8 cellular contexts compared by ENCODE assay signal in genomic region chr3:177427096-177427495, GRCh38.
DNase-seq lines count a peak whose midpoint lies in the region; ATAC-seq and TF ChIP-seq lines count a peak whose summit lies in the region.

No MANE protein-coding gene starts in this region.

- no peak overlapping the region for H3K4me3 ChIP-seq in GM06990 (replicated peaks; ENCODE audit: low read depth, low read length)

- H3K27me3 Mint-ChIP-seq in stimulated activated naive CD8-positive, alpha-beta T cell treated with anti-CD3 and anti-CD28 coated beads, Interleukin-15, amount 100 ng/mL, for 72 hours: no peaks in the 10 kb centered on the region
- H3K27me3 Mint-ChIP-seq in endothelial cell (ENCODE audit: unreplicated experiment): peaks cover 2% of the 10 kb centered on the region

- no peaks in the 10 kb centered on the region for H3K36me3 Mint-ChIP-seq in endothelial cell (ENCODE audit: low read depth, unreplicated experiment)

- peaks cover 46% of the 10 kb centered on the region for H3K4me1 Mint-ChIP-seq in stimulated activated naive CD8-positive, alpha-beta T cell treated with anti-CD3 and anti-CD28 coated beads, Interleukin-15, amount 100 ng/mL, for 72 hours
- H3K4me1 Mint-ChIP-seq in endothelial cell (ENCODE audit: unreplicated experiment): peaks cover 26% of the 10 kb centered on the region

- no peaks in the 10 kb centered on the region for H3K27me3 ChIP-seq in GM06990 (replicated peaks; ENCODE audit: control insufficient read depth, insufficient read depth, low read length)

- peak overlapping the region; percentile 66 to 69 for H3K4me3 Mint-ChIP-seq in stimulated activated naive CD8-positive, alpha-beta T cell treated with anti-CD3 and anti-CD28 coated beads, Interleukin-15, amount 100 ng/mL, for 72 hours
- H3K4me3 Mint-ChIP-seq in endothelial cell (ENCODE audit: unreplicated experiment): no peak overlapping the region

- peak; percentile 78 for DNase-seq in GM06990 (ENCODE audit: extremely low read depth, insufficient read length)
- DNase-seq in Kasumi-1 (lab: John Stamatoyannopoulos, UW): peak; percentile 15 to 17
- DNase-seq in activated gamma-delta T cell treated with anti-CD3 and anti-CD28 coated beads, Interleukin-2, amount 50 U/mL, for 16 hours (ENCODE audit: low read depth): peak; percentile 3
- peak; percentile 47 to 81 for DNase-seq in stimulated activated naive CD8-positive, alpha-beta T cell treated with anti-CD3 and anti-CD28 coated beads, Interleukin-15, amount 100 ng/mL, for 72 hours
- DNase-seq in endothelial cell (ENCODE audit: low spot score): no peak
- DNase-seq in occipital lobe (lab: John Stamatoyannopoulos, UW): no peak
- no peak for DNase-seq in NCI-H748 treated with DMSO at 0.1 percent for 48 hours (lab: John Stamatoyannopoulos, UW)

- no peaks in the 10 kb centered on the region for H3K9me3 Mint-ChIP-seq in stimulated activated naive CD8-positive, alpha-beta T cell treated with anti-CD3 and anti-CD28 coated beads, Interleukin-15, amount 100 ng/mL, for 72 hours
- H3K9me3 Mint-ChIP-seq in endothelial cell (ENCODE audit: unreplicated experiment): no peaks in the 10 kb centered on the region

- no peak for TF ChIP-seq CTCF in GM06990 (IDR thresholded peaks at IDR 0.05; ENCODE audit: insufficient read depth, low read length, poor library complexity, severe bottlenecking)
- no peak for TF ChIP-seq CTCF in endothelial cell (IDR thresholded peaks at IDR 0.05; ENCODE audit: unreplicated experiment)

- no peaks in the 10 kb centered on the region for H3K36me3 ChIP-seq in GM06990 (ENCODE audit: control insufficient read depth, insufficient read depth, low read length)

- peak overlapping the region; percentile 77 to 91 for H3K27ac Mint-ChIP-seq in stimulated activated naive CD8-positive, alpha-beta T cell treated with anti-CD3 and anti-CD28 coated beads, Interleukin-15, amount 100 ng/mL, for 72 hours
- H3K27ac Mint-ChIP-seq in endothelial cell (ENCODE audit: unreplicated experiment): no peak overlapping the region

- ATAC-seq in GM21528 (IDR thresholded peaks at IDR 0.05; ENCODE audit: low FRiP score, unreplicated experiment): peak; percentile 100
- peak; percentile 98 for ATAC-seq in stimulated activated naive CD8-positive, alpha-beta T cell treated with anti-CD3 and anti-CD28 coated beads, Interleukin-15, amount 100 ng/mL, for 72 hours

Comparison
In these comparisons a context has a peak if more than half of its experiments do, and no peak if none do; other contexts are left out.
1. DNase-seq: peak in GM06990 (single experiment), Kasumi-1 (2 of 2), activated gamma-delta T cell treated with anti-CD3 and anti-CD28 coated beads, Interleukin-2, amount 50 U/mL, for 16 hours (single experiment) and stimulated activated naive CD8-positive, alpha-beta T cell treated with anti-CD3 and anti-CD28 coated beads, Interleukin-15, amount 100 ng/mL, for 72 hours (2 of 2); none in endothelial cell (single experiment), occipital lobe (single experiment) and NCI-H748 treated with DMSO at 0.1 percent for 48 hours (single experiment).